Comparison of ENCODE assay signal across 23 cellular contexts in the genomic region with DNA sequence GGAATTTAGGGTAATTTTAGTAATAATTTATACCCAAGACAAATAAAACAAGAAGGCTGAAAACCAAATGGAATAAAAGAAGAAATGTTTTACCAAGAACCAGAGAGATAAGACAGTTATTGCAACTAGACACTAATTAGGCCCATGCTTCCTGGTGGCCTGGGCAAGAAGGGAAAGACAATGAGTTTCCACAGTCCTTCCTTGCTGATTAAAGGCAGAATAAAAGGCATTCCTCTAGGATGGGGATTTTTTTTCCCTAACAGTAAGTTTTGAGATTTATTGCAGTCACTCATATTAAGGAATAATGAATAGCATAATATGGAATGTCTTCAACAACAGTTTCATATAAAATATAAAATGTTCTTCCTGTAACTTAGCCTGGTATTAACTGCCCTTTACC.
"Had no signal": no experiment of that assay in that cellular context is flagged by ENCODE, and none has a peak within 500 bp of the region (broad histone marks: within the 10 kb centered on the region; RNA-seq: fewer than 3 reads in every experiment).

No MANE protein-coding gene starts in this region.

- ATAC-seq: naive thymus-derived CD4-positive, alpha-beta T cell; right lobe of liver; stimulated activated memory B cell treated with anti-CD40 and anti-IgM and Interleukin-4, amounts not matched to agents 10 μg/mL and 1 μg/mL and 100 μg/mL, for 72 hours had no signal

- H3K27me3 ChIP-seq: hepatocyte, right lobe of liver, spleen, testis, transverse colon had no signal

- H3K27me3 Mint-ChIP-seq: dendritic cell treated with granulocyte-macrophage colony-stimulating factor and Interleukin-4, amounts not matched to agents 40 ng/mL and 50 ng/mL, for 4 days; naive thymus-derived CD4-positive, alpha-beta T cell; stimulated activated memory B cell treated with anti-CD40 and anti-IgM and Interleukin-4, amounts not matched to agents 10 μg/mL and 1 μg/mL and 100 μg/mL, for 72 hours; stimulated activated naive CD8-positive, alpha-beta T cell treated with anti-CD3 and anti-CD28 coated beads, Interleukin-15, Interleukin-2, amounts not matched to agents 100 ng/mL and 50 ng/mL, for 24 hours had no signal

- FAIRE-seq: colon, kidney had no signal

- H3K9me3 ChIP-seq: prostate gland, right lobe of liver, spleen, testis, transverse colon had no signal

- H3K4me3 Mint-ChIP-seq: dendritic cell treated with granulocyte-macrophage colony-stimulating factor and Interleukin-4, amounts not matched to agents 40 ng/mL and 50 ng/mL, for 4 days; naive thymus-derived CD4-positive, alpha-beta T cell; nephron progenitor cell; stimulated activated memory B cell treated with anti-CD40 and anti-IgM and Interleukin-4, amounts not matched to agents 10 μg/mL and 1 μg/mL and 100 μg/mL, for 72 hours; stimulated activated naive CD8-positive, alpha-beta T cell treated with anti-CD3 and anti-CD28 coated beads, Interleukin-15, Interleukin-2, amounts not matched to agents 100 ng/mL and 50 ng/mL, for 24 hours had no signal

- H3K4me3 ChIP-seq: hepatocyte, lung, prostate gland, right lobe of liver, spleen, testis, transverse colon had no signal

- H3K36me3 ChIP-seq: prostate gland, right lobe of liver, transverse colon had no signal

- H3K27ac Mint-ChIP-seq: dendritic cell treated with granulocyte-macrophage colony-stimulating factor and Interleukin-4, amounts not matched to agents 40 ng/mL and 50 ng/mL, for 4 days; nephron progenitor cell; stimulated activated memory B cell treated with anti-CD40 and anti-IgM and Interleukin-4, amounts not matched to agents 10 μg/mL and 1 μg/mL and 100 μg/mL, for 72 hours; stimulated activated naive CD8-positive, alpha-beta T cell treated with anti-CD3 and anti-CD28 coated beads, Interleukin-15, Interleukin-2, amounts not matched to agents 100 ng/mL and 50 ng/mL, for 24 hours had no signal

- H2AFZ ChIP-seq: hepatocyte, parathyroid adenoma had no signal

- H3K4me2 ChIP-seq: hepatocyte had no signal

- H3K36me3 Mint-ChIP-seq: stimulated activated memory B cell treated with anti-CD40 and anti-IgM and Interleukin-4, amounts not matched to agents 10 μg/mL and 1 μg/mL and 100 μg/mL, for 72 hours had no signal

- DNase-seq: erythroblast; foreskin melanocyte; kidney; left cardiac atrium; left ventricle myocardium superior; mesenchymal stem cell; naive thymus-derived CD4-positive, alpha-beta T cell; nephron progenitor cell; right lobe of liver; spleen; stimulated activated CD4-positive, alpha-beta T cell treated with anti-CD3 and anti-CD28 coated beads, Interleukin-15, amount 100 ng/mL, for 24 hours; stimulated activated CD4-positive, alpha-beta T cell treated with anti-CD3 and anti-CD28 coated beads, Interleukin-1b, Interleukin-23, amount 100 ng/mL, for 48 hours; stimulated activated CD4-positive, alpha-beta T cell treated with anti-CD3 and anti-CD28 coated beads, Interleukin-4, amount 100 ng/mL, for 24 hours; testis; transverse colon had no signal

- H3K9me3 Mint-ChIP-seq: dendritic cell treated with granulocyte-macrophage colony-stimulating factor and Interleukin-4, amounts not matched to agents 40 ng/mL and 50 ng/mL, for 4 days; naive thymus-derived CD4-positive, alpha-beta T cell; nephron progenitor cell; stimulated activated memory B cell treated with anti-CD40 and anti-IgM and Interleukin-4, amounts not matched to agents 10 μg/mL and 1 μg/mL and 100 μg/mL, for 72 hours; stimulated activated naive CD8-positive, alpha-beta T cell treated with anti-CD3 and anti-CD28 coated beads, Interleukin-15, Interleukin-2, amounts not matched to agents 100 ng/mL and 50 ng/mL, for 24 hours had no signal

- H3K27ac ChIP-seq: hepatocyte, parathyroid adenoma, prostate gland, right lobe of liver, spleen, testis, transverse colon had no signal
